In genomic region chr14:50061664-50062437, GRCh38 we compare ENCODE assay signal across 8 cellular contexts. TPM values are rescaled to one million over a fixed set of nuclear protein-coding genes. Genes with fewer than 3 reads are reported as not detected.
A peak's percentile ranks its signal among the peaks of the same experiment; 100 is the strongest.
DNase-seq lines count a peak whose midpoint lies in the region; ATAC-seq and TF ChIP-seq lines count a peak whose summit lies in the region.

No MANE protein-coding gene starts in this region.

- intact Hi-C loops in activated T-helper 2 cell treated with anti-CD3 and anti-CD28 coated beads, Interferon-gamma antibody, Interleukin-2, Interleukin-4, amounts not matched to agents 10 μg/mL and 5 μg/mL and 100 μg/mL, durations not matched to agents 14 hours and 24 hours and 36 hours (cut with micrococcal nuclease), result loop anchor here (1.0 to 2.0 kb wide), 5 partner anchors 17 to 294 kb away; partner anchors contain the start of genes ARF6 and KLHDC2

- H3K9me3 ChIP-seq in Peyer's patch, result no peaks in the 10 kb centered on the region

- peak in 1 of 2 donors; percentile 58 for TF ChIP-seq POLR2A in Peyer's patch (IDR thresholded peaks at IDR 0.05)

- peak; percentile 44 for DNase-seq in ACHN
- DNase-seq in Peyer's patch, result peak; percentile 86 to 94 (median 92)
- DNase-seq in activated T-helper 2 cell treated with anti-CD3 and anti-CD28 coated beads, Interferon-gamma antibody, Interleukin-2, Interleukin-4, amounts not matched to agents 10 μg/mL and 5 μg/mL and 100 μg/mL, durations not matched to agents 14 hours and 24 hours and 36 hours (ENCODE audit: low spot score), result peak; percentile 70
- DNase-seq in glutamatergic neuron, result peak; percentile 38
- DNase-seq in NCI-H2196 treated with DMSO at 0.1 percent for 48 hours (lab: John Stamatoyannopoulos, UW; ENCODE audit: unreplicated experiment), result no peak

- H3K36me3 Mint-ChIP-seq in activated T-helper 2 cell treated with anti-CD3 and anti-CD28 coated beads, Interferon-gamma antibody, Interleukin-2, Interleukin-4, amounts not matched to agents 10 μg/mL and 5 μg/mL and 100 μg/mL, durations not matched to agents 14 hours and 24 hours and 36 hours (ENCODE audit: low read depth), result peaks cover 7% of the 10 kb centered on the region
- no peaks in the 10 kb centered on the region for H3K36me3 Mint-ChIP-seq in glutamatergic neuron (ENCODE audit: unreplicated experiment)

- no peaks in the 10 kb centered on the region for H3K27me3 Mint-ChIP-seq in activated T-helper 2 cell treated with anti-CD3 and anti-CD28 coated beads, Interferon-gamma antibody, Interleukin-2, Interleukin-4, amounts not matched to agents 10 μg/mL and 5 μg/mL and 100 μg/mL, durations not matched to agents 14 hours and 24 hours and 36 hours (ENCODE audit: low read depth)
- peaks cover 2% of the 10 kb centered on the region for H3K27me3 Mint-ChIP-seq in glutamatergic neuron (ENCODE audit: unreplicated experiment)

- H3K27ac Mint-ChIP-seq in activated T-helper 2 cell treated with anti-CD3 and anti-CD28 coated beads, Interferon-gamma antibody, Interleukin-2, Interleukin-4, amounts not matched to agents 10 μg/mL and 5 μg/mL and 100 μg/mL, durations not matched to agents 14 hours and 24 hours and 36 hours, result peak overlapping the region; percentile 100
- peak overlapping the region; percentile 1 for H3K27ac Mint-ChIP-seq in glutamatergic neuron (ENCODE audit: unreplicated experiment)

- H3K27me3 ChIP-seq in Peyer's patch, result no peaks in the 10 kb centered on the region

- H3K27ac ChIP-seq in Peyer's patch (peak overlapping the region; percentile 79 to 91 (median 89)), skin epidermis (peak overlapping the region; percentile 54 to 99 (median 88))

- H3K4me3 Mint-ChIP-seq in activated T-helper 2 cell treated with anti-CD3 and anti-CD28 coated beads, Interferon-gamma antibody, Interleukin-2, Interleukin-4, amounts not matched to agents 10 μg/mL and 5 μg/mL and 100 μg/mL, durations not matched to agents 14 hours and 24 hours and 36 hours (ENCODE audit: low read depth), result peak overlapping the region; percentile 97
- H3K4me3 Mint-ChIP-seq in glutamatergic neuron (ENCODE audit: unreplicated experiment), result no peak overlapping the region

- ATAC-seq in GM18909 (IDR thresholded peaks at IDR 0.05; ENCODE audit: poor library complexity, unreplicated experiment), result peak; percentile 73
- peak; percentile 37 for ATAC-seq in HG03095 (IDR thresholded peaks at IDR 0.05; ENCODE audit: unreplicated experiment)

- no peaks in the 10 kb centered on the region for H3K9me3 Mint-ChIP-seq in activated T-helper 2 cell treated with anti-CD3 and anti-CD28 coated beads, Interferon-gamma antibody, Interleukin-2, Interleukin-4, amounts not matched to agents 10 μg/mL and 5 μg/mL and 100 μg/mL, durations not matched to agents 14 hours and 24 hours and 36 hours
- H3K9me3 Mint-ChIP-seq in glutamatergic neuron (ENCODE audit: unreplicated experiment), result peaks cover 9% of the 10 kb centered on the region

- peaks cover 16 to 45% (median 33%) of the 10 kb centered on the region in 4 donors for H3K4me1 ChIP-seq in Peyer's patch

- peaks cover 86% of the 10 kb centered on the region for H3K4me1 Mint-ChIP-seq in activated T-helper 2 cell treated with anti-CD3 and anti-CD28 coated beads, Interferon-gamma antibody, Interleukin-2, Interleukin-4, amounts not matched to agents 10 μg/mL and 5 μg/mL and 100 μg/mL, durations not matched to agents 14 hours and 24 hours and 36 hours (ENCODE audit: low read depth)
- H3K4me1 Mint-ChIP-seq in glutamatergic neuron (ENCODE audit: low read depth, unreplicated experiment), result peaks cover 15% of the 10 kb centered on the region

- peak overlapping the region; percentile 0 to 29 (median 6) for H3K4me3 ChIP-seq in Peyer's patch
- peak overlapping the region in 3 of 7 experiments; percentile 4 to 16 (median 7) for H3K4me3 ChIP-seq in skin epidermis

- H3K36me3 ChIP-seq in Peyer's patch, result no peaks in the 10 kb centered on the region

- in situ Hi-C loops in ACHN (cut with HindIII; ENCODE audit: low pct_ligation_motif_present, low pct_unique_long_range_greater_than_20kb, low sequenced_read_pairs), result no loop called here

- TF ChIP-seq CTCF in Peyer's patch (IDR thresholded peaks at IDR 0.05) (no peak), glutamatergic neuron (IDR thresholded peaks at IDR 0.05; ENCODE audit: partially characterized antibody, unreplicated experiment) (no peak)

RNA-seq across cellular contexts. Expression of gene VCPKMT, which starts 54.5 kb away (rescaled TPM):
- total RNA-seq in Peyer's patch, result 1 to 10 TPM; 5.8 to 10.0 (median 7.0) TPM
- 9.7 and 10.1 TPM in 2 replicates for total RNA-seq in activated T-helper 2 cell treated with anti-CD3 and anti-CD28 coated beads, Interferon-gamma antibody, Interleukin-2, Interleukin-4, amounts not matched to agents 10 μg/mL and 5 μg/mL and 100 μg/mL, durations not matched to agents 14 hours and 24 hours and 36 hours
- 12.9 TPM for total RNA-seq in glutamatergic neuron (ENCODE audit: unreplicated experiment)
